ENCODE assay signal across 8 cellular contexts in the genomic region with DNA sequence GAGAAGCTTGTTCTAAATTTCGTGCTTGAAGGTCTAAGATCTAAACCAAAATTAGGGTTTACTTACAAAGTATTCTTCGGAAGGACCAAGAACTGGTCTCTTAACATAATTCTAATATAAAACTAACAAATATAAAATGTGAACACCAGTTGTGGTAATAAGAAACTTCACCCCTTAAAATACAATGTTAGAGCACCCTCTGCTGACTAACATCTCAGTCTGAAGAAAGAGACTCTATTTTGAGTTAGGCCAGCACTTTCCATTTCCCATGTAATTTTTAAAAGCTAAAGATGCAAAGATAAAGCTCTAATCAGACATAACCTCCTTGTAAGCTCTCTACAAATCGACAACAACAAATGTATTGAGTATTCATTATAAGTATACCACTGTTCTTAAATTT. TPM values are rescaled to one million over a fixed set of nuclear protein-coding genes. Genes with fewer than 3 reads are reported as not detected.
A peak's percentile ranks its signal among the peaks of the same experiment; 100 is the strongest.
DNase-seq lines count a peak whose midpoint lies in the region; ATAC-seq and TF ChIP-seq lines count a peak whose summit lies in the region.

No MANE protein-coding gene starts in this region.

- no peaks in the 10 kb centered on the region for H3K36me3 ChIP-seq in OCI-LY3 (replicated peaks; ENCODE audit: low read depth, low read length)

- H3K4me1 ChIP-seq in OCI-LY3 (ENCODE audit: low read length), result peaks cover 13% of the 10 kb centered on the region

- no peak overlapping the region for H2AFZ ChIP-seq in OCI-LY3 (ENCODE audit: low read depth, low read length)

- CTCF ChIA-PET in activated CD4-positive, alpha-beta memory T cell treated with anti-CD3 and anti-CD28 coated beads for 36 hours (lab: Charles Lee), result interaction anchor here (0.6 to 4.0 kb wide), 14 partner anchors 9 to 871 kb away, joined by 3 to 13 read pairs (median 3); no protein-coding TSS in a partner anchor

- TF ChIP-seq CTCF in OCI-LY3 (IDR thresholded peaks at IDR 0.05; ENCODE audit: low read depth, low read length) (peak; percentile 63), epithelial cell of proximal tubule (conservative IDR thresholded peaks at IDR 0.05; ENCODE audit: low read depth, low read length) (peak; percentile 67), retinal pigment epithelial cell (conservative IDR thresholded peaks at IDR 0.05; ENCODE audit: low read depth, low read length) (peak; percentile 56)

- H3K27ac ChIP-seq in OCI-LY3 (ENCODE audit: low read length), result no peak overlapping the region

- POLR2A ChIA-PET in activated CD4-positive, alpha-beta memory T cell treated with anti-CD3 and anti-CD28 coated beads for 36 hours (lab: Charles Lee), result no interaction called here

- intact Hi-C loops in activated CD4-positive, alpha-beta memory T cell treated with anti-CD3 and anti-CD28 coated beads for 36 hours (cut with micrococcal nuclease), result loop anchor here (1.0 to 5.0 kb wide), 3 partner anchors 204 to 868 kb away; no protein-coding TSS in a partner anchor

- DNase-seq in NCI-H82 (lab: John Stamatoyannopoulos, UW) (peak; percentile 2), NCI-H82 treated with DMSO at 0.1 percent for 48 hours (lab: John Stamatoyannopoulos, UW; ENCODE audit: unreplicated experiment) (no peak), epithelial cell of proximal tubule (ENCODE audit: low read depth) (no peak), retinal pigment epithelial cell (ENCODE audit: low read depth) (no peak), NK-92 (lab: John Stamatoyannopoulos, UW; ENCODE audit: unreplicated experiment) (no peak)
- DNase-seq in activated CD4-positive, alpha-beta memory T cell treated with anti-CD3 and anti-CD28 coated beads for 36 hours, result no peak

- no peaks in the 10 kb centered on the region for H3K9me3 Mint-ChIP-seq in activated CD4-positive, alpha-beta memory T cell treated with anti-CD3 and anti-CD28 coated beads for 36 hours

- no peaks in the 10 kb centered on the region for H4K20me1 ChIP-seq in OCI-LY3 (ENCODE audit: insufficient read depth, low read length)

- no peak overlapping the region for H3K9ac ChIP-seq in OCI-LY3 (ENCODE audit: low read length)

- H3K4me3 ChIP-seq in OCI-LY3 (ENCODE audit: low read length) (no peak overlapping the region), epithelial cell of proximal tubule (ENCODE audit: low read depth, low read length) (no peak overlapping the region), retinal pigment epithelial cell (ENCODE audit: low read length) (no peak overlapping the region)

- H3K27ac Mint-ChIP-seq in activated CD4-positive, alpha-beta memory T cell treated with anti-CD3 and anti-CD28 coated beads for 36 hours, result no peak overlapping the region

- H3K27me3 ChIP-seq in OCI-LY3 (ENCODE audit: low read depth, low read length), result no peaks in the 10 kb centered on the region

- no peaks in the 10 kb centered on the region for H3K27me3 Mint-ChIP-seq in activated CD4-positive, alpha-beta memory T cell treated with anti-CD3 and anti-CD28 coated beads for 36 hours

- H3K4me1 Mint-ChIP-seq in activated CD4-positive, alpha-beta memory T cell treated with anti-CD3 and anti-CD28 coated beads for 36 hours (ENCODE audit: low read depth), result peaks cover 15% of the 10 kb centered on the region

- peaks cover 59% of the 10 kb centered on the region for H3K79me2 ChIP-seq in OCI-LY3 (ENCODE audit: low read length)

- peak overlapping the region; percentile 12; the same call in 1 of the 2 replicates for H3K4me2 ChIP-seq in OCI-LY3 (ENCODE audit: low read length)

- no peaks in the 10 kb centered on the region for H3K36me3 Mint-ChIP-seq in activated CD4-positive, alpha-beta memory T cell treated with anti-CD3 and anti-CD28 coated beads for 36 hours

- H3K4me3 Mint-ChIP-seq in activated CD4-positive, alpha-beta memory T cell treated with anti-CD3 and anti-CD28 coated beads for 36 hours, result no peak overlapping the region

- ATAC-seq in HG03378 (IDR thresholded peaks at IDR 0.05; ENCODE audit: unreplicated experiment), result no peak

- H3K9me3 ChIP-seq in OCI-LY3 (ENCODE audit: insufficient read depth, low read length), result no peaks in the 10 kb centered on the region

RNA-seq across cellular contexts. Expression of a gene that starts 24.6 kb away (rescaled TPM):
- total RNA-seq in epithelial cell of proximal tubule, result 25.5 and 28.1 TPM in 2 replicates
- 10 to 100 TPM; 29.2 TPM for total RNA-seq in activated CD4-positive, alpha-beta memory T cell treated with anti-CD3 and anti-CD28 coated beads for 36 hours

RNA-seq across cellular contexts. Expression of a gene that starts 59.6 kb away (rescaled TPM):
- 6.5 and 10.3 TPM in 2 replicates for total RNA-seq in epithelial cell of proximal tubule
- total RNA-seq in activated CD4-positive, alpha-beta memory T cell treated with anti-CD3 and anti-CD28 coated beads for 36 hours, result 10 to 100 TPM; 38.4 to 39.3 TPM
